ENCODE assay signal across 17 cellular contexts in the genomic region with DNA sequence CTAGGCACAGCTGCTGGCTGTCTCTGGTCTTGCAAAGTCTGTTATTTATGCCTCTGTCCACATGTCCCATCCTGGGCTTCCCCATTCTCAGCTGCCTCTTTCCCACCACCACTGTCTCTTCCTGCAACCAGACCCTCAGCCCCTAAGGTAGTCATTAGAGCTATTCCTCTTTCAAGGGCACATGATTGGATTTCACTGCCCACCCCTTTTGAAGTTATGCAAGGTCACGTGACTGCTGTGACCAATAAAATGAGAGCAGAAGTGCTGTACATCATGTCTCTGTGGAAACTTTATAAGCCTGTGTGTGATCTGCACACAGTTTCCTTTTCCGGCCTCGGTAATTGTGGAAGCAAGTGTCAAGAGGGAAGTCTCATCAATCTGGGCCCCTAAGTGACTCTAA.
"Had no signal": no experiment of that assay in that cellular context is flagged by ENCODE, and none has a peak within 500 bp of the region (broad histone marks: within the 10 kb centered on the region; RNA-seq: fewer than 3 reads in every experiment).

No MANE protein-coding gene starts in this region.

- H3K27ac Mint-ChIP-seq: activated CD4-positive, alpha-beta memory T cell treated with anti-CD3 and anti-CD28 coated beads, Interleukin-2, amount 10 ng/mL, durations not matched to agents 7 days and 5 days; activated T-helper 1 cell treated with anti-CD3 and anti-CD28 coated beads, Interleukin-12 subunit alpha, Interleukin-12 subunit beta, Interleukin-2, Interleukin-4 antibody, amounts not matched to agents 30 ng/mL and 10 ng/mL and 1 ng/mL, durations not matched to agents 14 hours and 24 hours and 36 hours; neural progenitor cell had no signal

- H2AFZ ChIP-seq: neural progenitor cell had no signal

- H3K4me2 ChIP-seq: neural progenitor cell had no signal

- H3K4me3 Mint-ChIP-seq: activated CD4-positive, alpha-beta memory T cell treated with anti-CD3 and anti-CD28 coated beads, Interleukin-2, amount 10 ng/mL, durations not matched to agents 7 days and 5 days; activated T-helper 1 cell treated with anti-CD3 and anti-CD28 coated beads, Interleukin-12 subunit alpha, Interleukin-12 subunit beta, Interleukin-2, Interleukin-4 antibody, amounts not matched to agents 30 ng/mL and 10 ng/mL and 1 ng/mL, durations not matched to agents 14 hours and 24 hours and 36 hours; neural progenitor cell had no signal

- H3K9me3 Mint-ChIP-seq: activated CD4-positive, alpha-beta memory T cell treated with anti-CD3 and anti-CD28 coated beads, Interleukin-2, amount 10 ng/mL, durations not matched to agents 7 days and 5 days; activated T-helper 1 cell treated with anti-CD3 and anti-CD28 coated beads, Interleukin-12 subunit alpha, Interleukin-12 subunit beta, Interleukin-2, Interleukin-4 antibody, amounts not matched to agents 30 ng/mL and 10 ng/mL and 1 ng/mL, durations not matched to agents 14 hours and 24 hours and 36 hours; neural progenitor cell had no signal

- H3K9me3 ChIP-seq: heart right ventricle, pancreas, thoracic aorta, uterus had no signal

- H3K27ac ChIP-seq: coronary artery, heart right ventricle, neural progenitor cell, pancreas, stomach, thoracic aorta, uterus had no signal

- H3K9ac ChIP-seq: neural progenitor cell had no signal

- H3K27me3 ChIP-seq: neural progenitor cell, pancreas, uterus had no signal

- H3K4me1 Mint-ChIP-seq: activated CD4-positive, alpha-beta memory T cell treated with anti-CD3 and anti-CD28 coated beads, Interleukin-2, amount 10 ng/mL, durations not matched to agents 7 days and 5 days had no signal

- H3K4me1 ChIP-seq: heart right ventricle, neural progenitor cell, pancreas, stomach, uterus had no signal

- DNase-seq: activated CD4-positive, alpha-beta memory T cell treated with anti-CD3 and anti-CD28 coated beads, Interleukin-2, amount 10 ng/mL, durations not matched to agents 7 days and 5 days; activated CD4-positive, alpha-beta T cell treated with anti-CD3 and anti-CD28 coated beads for 1 hour; activated CD8-positive, alpha-beta memory T cell treated with anti-CD3 and anti-CD28 coated beads, Interleukin-2, amount 50 U/mL, for 4 hours; activated naive CD4-positive, alpha-beta T cell; effector CD8-positive, alpha-beta T cell; heart right ventricle; kidney; midbrain; pancreas; stimulated activated CD4-positive, alpha-beta T cell treated with anti-CD3 and anti-CD28 coated beads, Interleukin-4, amount 100 ng/mL, for 1 hour; stomach; T-helper 2 cell; uterus had no signal
